In genomic region chr2:207231962-207232361, GRCh38 we compare ENCODE assay signal across 21 cellular contexts.
DNase-seq lines count a peak whose midpoint lies in the region; ATAC-seq and TF ChIP-seq lines count a peak whose summit lies in the region.
"Had no signal": no experiment of that assay in that cellular context is flagged by ENCODE, and none has a peak within 500 bp of the region (broad histone marks: within the 10 kb centered on the region; RNA-seq: fewer than 3 reads in every experiment).

No MANE protein-coding gene starts in this region.

- H2AFZ ChIP-seq in IMR-90 (replicated peaks; ENCODE audit: low read length, poor library complexity), result peak overlapping the region; percentile 56
- H2AFZ ChIP-seq in fibroblast of lung (ENCODE audit: low read length), result no peak overlapping the region
- H2AFZ ChIP-seq in osteoblast (ENCODE audit: low read length), result no peak overlapping the region

- H2BK20ac ChIP-seq in IMR-90 (ENCODE audit: low read depth, low read length), result peak overlapping the region; percentile 79

- H3K36me3 Mint-ChIP-seq in type B pancreatic cell, result no peaks in the 10 kb centered on the region
- H3K36me3 Mint-ChIP-seq: CD4-positive, CD25-positive, alpha-beta regulatory T cell; stimulated activated effector memory CD8-positive, alpha-beta T cell treated with anti-CD3 and anti-CD28 coated beads, Interleukin-12 subunit alpha, Interleukin-12 subunit beta, amount 100 ng/mL, for 72 hours had no signal

- H3K23ac ChIP-seq in IMR-90 (ENCODE audit: low read depth, low read length), result peak overlapping the region; percentile 46; the same call in 1 of the 2 replicates

- peaks cover 0 to 4% of the 10 kb centered on the region in 2 experiments; a peak in 1 of 4 replicates for H3K79me1 ChIP-seq in IMR-90 (ENCODE audit: low read depth in 1 of 2, low read length in 2 of 2)

- H3K27ac ChIP-seq in IMR-90 (ENCODE audit: insufficient read depth, low read length), result no peak overlapping the region
- H3K27ac ChIP-seq in fibroblast of lung (ENCODE audit: insufficient read depth, low read length), result no peak overlapping the region
- H3K27ac ChIP-seq in osteoblast (ENCODE audit: low read depth, low read length), result peak overlapping the region; percentile 83
- H3K27ac ChIP-seq: colonic mucosa, RWPE1 had no signal

- CTCF ChIA-PET in IMR-90 (lab: Yijun Ruan, JAX), result interaction anchor here (0.9 kb wide), 1 partner anchor 8 kb away, joined by 3 read pairs; no protein-coding TSS in a partner anchor

- TF ChIP-seq POLR2A in IMR-90 (IDR thresholded peaks at IDR 0.05; ENCODE audit: low read depth, low read length), result no peak

- peak overlapping the region; percentile 76; the same call in 1 of the 2 replicates for H4K5ac ChIP-seq in IMR-90 (ENCODE audit: low read depth, low read length)

- H3K9me3 Mint-ChIP-seq in type B pancreatic cell, result no peaks in the 10 kb centered on the region
- H3K9me3 Mint-ChIP-seq: effector memory CD8-positive, alpha-beta T cell; GM23338; T-helper 2 cell treated with Interferon-gamma antibody and Interleukin-4, amounts not matched to agents 5 μg/mL and 100 μg/mL, for 36 hours had no signal

- H3K18ac ChIP-seq in IMR-90 (ENCODE audit: low read depth, low read length), result peak overlapping the region; percentile 94

- H3K4ac ChIP-seq in IMR-90 (ENCODE audit: low read depth, low read length), result peak overlapping the region; percentile 16; the same call in 1 of the 2 replicates

- WGBS in IMR-90 (ENCODE audit: extremely low coverage in 2 of 2, insufficient read length in 1 of 2), 2 experiments, result no CpG with 5 or more reads among the region's 4 CpGs

- H3K9me3 ChIP-seq in IMR-90 (ENCODE audit: control insufficient read depth, insufficient read depth, low read length) (no peaks in the 10 kb centered on the region), fibroblast of lung (ENCODE audit: control insufficient read depth, insufficient read depth, low read depth, low read length) (no peaks in the 10 kb centered on the region), osteoblast (ENCODE audit: low read depth, low read length) (no peaks in the 10 kb centered on the region)
- H3K9me3 ChIP-seq: colonic mucosa had no signal

- in situ Hi-C loops in IMR-90 (cut with MboI; ENCODE audit: low sequenced_read_pairs), result no loop called here

- intact Hi-C loops in IMR-90 (cut with micrococcal nuclease), result no loop called here

- peak overlapping the region; percentile 71 for H2BK5ac ChIP-seq in IMR-90 (ENCODE audit: low read depth, low read length, poor library complexity, severe bottlenecking)

- TF ChIP-seq RAD21 in IMR-90 (IDR thresholded peaks at IDR 0.05; ENCODE audit: low read length), result no peak

- TF ChIP-seq CTCF in AG10803 (conservative IDR thresholded peaks at IDR 0.05; ENCODE audit: low read length) (no peak), IMR-90 (conservative IDR thresholded peaks at IDR 0.05; ENCODE audit: low read depth, low read length) (no peak), fibroblast of lung (conservative IDR thresholded peaks at IDR 0.05 in 1 of 2, IDR thresholded peaks at IDR 0.05 in 1 of 2; ENCODE audit: low read depth in 1 of 2, low read length in 2 of 2) (no peak), osteoblast (IDR thresholded peaks at IDR 0.05; ENCODE audit: extremely low read depth, low read depth, low read length) (no peak), type B pancreatic cell (conservative IDR thresholded peaks at IDR 0.05) (no peak)

- DNase-seq in AG10803 (ENCODE audit: low read depth) (peak; percentile 87), IMR-90 (peak; percentile 72), fibroblast of lung (ENCODE audit: low read depth in 2 of 2) (peak; percentile 44 to 88), osteoblast (ENCODE audit: insufficient read length, low spot score, missing footprints) (peak; percentile 80), CD1c-positive myeloid dendritic cell (ENCODE audit: extremely low spot score) (no peak), UCSD-AML1 (lab: John Stamatoyannopoulos, UW; ENCODE audit: unreplicated experiment) (no peak), type B pancreatic cell (ENCODE audit: extremely low spot score, unreplicated experiment) (no peak)
- DNase-seq: activated CD4-positive, alpha-beta T cell treated with anti-CD3 and anti-CD28 coated beads, Interleukin-2, amount 50 U/mL, for 4 hours; activated effector memory CD4-positive, alpha-beta T cell treated with anti-CD3 and anti-CD28 coated beads, Interleukin-2, amount 50 U/mL, for 16 hours; CD4-positive, CD25-positive, alpha-beta regulatory T cell; colonic mucosa; effector memory CD8-positive, alpha-beta T cell; NCI-H1105 treated with DMSO at 0.1 percent for 48 hours; NCI-H2029; NCI-H226; occipital lobe; stimulated activated CD4-positive, alpha-beta T cell treated with anti-CD3 and anti-CD28 coated beads, Interleukin-2, amount 100 ng/mL, for 48 hours had no signal

- H3K4me3 ChIP-seq in AG10803 (ENCODE audit: low read length) (no peak overlapping the region), IMR-90 (ENCODE audit: insufficient read depth, low read depth, low read length) (no peak overlapping the region), fibroblast of lung (replicated peaks in 1 of 4; ENCODE audit: control extremely low read depth in 1 of 4, insufficient read depth in 1 of 4, low read depth in 3 of 4, low read length in 4 of 4) (no peak overlapping the region), osteoblast (ENCODE audit: insufficient read depth, low read length) (no peak overlapping the region)
- H3K4me3 ChIP-seq: colonic mucosa, GM23338 had no signal

- peaks cover 8% of the 10 kb centered on the region for H3K27me3 Mint-ChIP-seq in type B pancreatic cell

- H3K9me1 ChIP-seq in IMR-90 (ENCODE audit: insufficient read depth, low read length), result peaks cover 6% of the 10 kb centered on the region; the same call in 1 of the 2 replicates

- peaks cover 12% of the 10 kb centered on the region for H3K4me1 ChIP-seq in IMR-90 (ENCODE audit: control insufficient read depth, insufficient read depth, low read length)
- H3K4me1 ChIP-seq in fibroblast of lung (ENCODE audit: control insufficient read depth, extremely low read depth, insufficient read depth, low read length), result no peaks in the 10 kb centered on the region
- H3K4me1 ChIP-seq in osteoblast (ENCODE audit: insufficient read depth, low read length), result peaks cover 17% of the 10 kb centered on the region
- H3K4me1 ChIP-seq: colonic mucosa had no signal

- no peaks in the 10 kb centered on the region for H3K27me3 ChIP-seq in IMR-90 (ENCODE audit: control insufficient read depth, insufficient read depth, low read length)
- no peaks in the 10 kb centered on the region for H3K27me3 ChIP-seq in fibroblast of lung (ENCODE audit: control insufficient read depth, insufficient read depth, low read length)
- H3K27me3 ChIP-seq in osteoblast (ENCODE audit: insufficient read depth, low read length), result no peaks in the 10 kb centered on the region
- H3K27me3 ChIP-seq: colonic mucosa had no signal

- no peaks in the 10 kb centered on the region for H4K20me1 ChIP-seq in IMR-90 (ENCODE audit: insufficient read depth, low read length)
- H4K20me1 ChIP-seq in fibroblast of lung (ENCODE audit: control insufficient read depth, extremely low read depth, insufficient read depth, low read length), result no peaks in the 10 kb centered on the region
- no peaks in the 10 kb centered on the region for H4K20me1 ChIP-seq in osteoblast (ENCODE audit: insufficient read depth, low read length)

- H2BK15ac ChIP-seq in IMR-90 (ENCODE audit: low read depth, low read length), result peak overlapping the region; percentile 76; the same call in 1 of the 3 replicates

- H3K56ac ChIP-seq in IMR-90 (ENCODE audit: extremely low read depth, insufficient read depth, low read length), result no peak overlapping the region; the same call in 1 of the 2 replicates

- H3K4me2 ChIP-seq in IMR-90 (ENCODE audit: low read depth, low read length) (peak overlapping the region; percentile 17; the same call in 1 of the 2 replicates), fibroblast of lung (ENCODE audit: extremely low read depth, insufficient read depth, low read length) (no peak overlapping the region), osteoblast (ENCODE audit: insufficient read depth, low read length) (peak overlapping the region; percentile 26)
- H3K4me2 ChIP-seq: GM23338 had no signal

- H3K79me2 ChIP-seq in fibroblast of lung (ENCODE audit: control insufficient read depth, insufficient read depth, low read length), result no peaks in the 10 kb centered on the region
- no peaks in the 10 kb centered on the region for H3K79me2 ChIP-seq in osteoblast (ENCODE audit: insufficient read depth, low read length)

- BruUV-seq in IMR-90 (replicated peaks; lab: Mats Ljungman, UMichigan), result no TSS peak

- no peak overlapping the region for H3K27ac Mint-ChIP-seq in type B pancreatic cell
- H3K27ac Mint-ChIP-seq: effector memory CD8-positive, alpha-beta T cell; GM23338; stimulated activated effector memory CD8-positive, alpha-beta T cell treated with anti-CD3 and anti-CD28 coated beads, Interleukin-12 subunit alpha, Interleukin-12 subunit beta, amount 100 ng/mL, for 72 hours; T-helper 2 cell treated with Interferon-gamma antibody and Interleukin-4, amounts not matched to agents 5 μg/mL and 100 μg/mL, for 36 hours had no signal

- no peak overlapping the region; the same call in 1 of the 2 replicates for H3K9ac ChIP-seq in IMR-90 (ENCODE audit: low read depth, low read length)
- no peak overlapping the region for H3K9ac ChIP-seq in fibroblast of lung (ENCODE audit: insufficient read depth, low read length)

- H2AK9ac ChIP-seq in IMR-90 (replicated peaks; ENCODE audit: low read depth, low read length, poor library complexity), result peak overlapping the region; percentile 19

- dilution Hi-C loops in IMR-90 (cut with HindIII; ENCODE audit: low sequenced_read_pairs, unreplicated experiment), result no loop called here

- peak overlapping the region; percentile 86 for H2BK120ac ChIP-seq in IMR-90 (ENCODE audit: low read depth, low read length)

- H4K8ac ChIP-seq in IMR-90 (ENCODE audit: low read depth in 2 of 2, low read length in 2 of 2), result peak overlapping the region; percentile 14 to 66; a peak in 2 of 4 replicates

- H3K36me3 ChIP-seq in IMR-90 (ENCODE audit: control insufficient read depth, insufficient read depth, low read length) (no peaks in the 10 kb centered on the region), fibroblast of lung (ENCODE audit: control insufficient read depth, insufficient read depth, low read length) (no peaks in the 10 kb centered on the region), osteoblast (ENCODE audit: insufficient read depth, low read length) (no peaks in the 10 kb centered on the region)
- H3K36me3 ChIP-seq: colonic mucosa had no signal

- ATAC-seq in IMR-90 (ENCODE audit: low read depth), result peak; percentile 60
- ATAC-seq: effector memory CD8-positive, alpha-beta T cell; GM23338 had no signal

- H3K4me3 Mint-ChIP-seq in type B pancreatic cell, result no peak overlapping the region
- H3K4me3 Mint-ChIP-seq: CD4-positive, CD25-positive, alpha-beta regulatory T cell; effector memory CD8-positive, alpha-beta T cell; GM23338; stimulated activated effector memory CD8-positive, alpha-beta T cell treated with anti-CD3 and anti-CD28 coated beads, Interleukin-12 subunit alpha, Interleukin-12 subunit beta, amount 100 ng/mL, for 72 hours; T-helper 2 cell treated with Interferon-gamma antibody and Interleukin-4, amounts not matched to agents 5 μg/mL and 100 μg/mL, for 36 hours had no signal

- H3K4me1 Mint-ChIP-seq in type B pancreatic cell (ENCODE audit: unreplicated experiment), result peaks cover 22% of the 10 kb centered on the region

- H4K91ac ChIP-seq in IMR-90 (ENCODE audit: insufficient read depth, low read depth, low read length), result peak overlapping the region; percentile 72

- H2AK5ac ChIP-seq in IMR-90 (ENCODE audit: low read depth, low read length), result peak overlapping the region; percentile 56; the same call in 1 of the 2 replicates

- POLR2A ChIA-PET in IMR-90 (lab: Charles Lee; ENCODE audit: unreplicated experiment), result interaction anchor here (0.8 to 1.0 kb wide), 2 partner anchors 22 to 66 kb away, joined by 3 read pairs; partner anchors contain the start of gene KLF7

- peak overlapping the region; percentile 47 for H3K14ac ChIP-seq in IMR-90 (replicated peaks; ENCODE audit: low read depth, low read length)

Comparison
In these comparisons a context has a peak if more than half of its experiments do, and no peak if none do; other contexts are left out.
1. DNase-seq: peak in AG10803 (single experiment), IMR-90 (single experiment), fibroblast of lung (2 of 2) and osteoblast (single experiment); none in CD1c-positive myeloid dendritic cell (single experiment), UCSD-AML1 (single experiment) and type B pancreatic cell (single experiment).